ENCODE assay signal across 25 cellular contexts in genomic region chr10:30330512-30331168, GRCh38.
"Had no signal": no experiment of that assay in that cellular context is flagged by ENCODE, and none has a peak within 500 bp of the region (broad histone marks: within the 10 kb centered on the region; RNA-seq: fewer than 3 reads in every experiment).

No MANE protein-coding gene starts in this region.

- H3K27ac ChIP-seq: ascending aorta, cardiac muscle cell had no signal

- H3K4me1 ChIP-seq: ascending aorta had no signal

- H3K4me3 ChIP-seq: ascending aorta, cardiac muscle cell, MG63 had no signal

- DNase-seq: activated CD4-positive, alpha-beta T cell treated with anti-CD3 and anti-CD28 coated beads for 48 hours; activated CD4-positive, alpha-beta T cell treated with anti-CD3 and anti-CD28 coated beads, Interleukin-2, amount 50 U/mL, for 4 hours; activated CD4-positive, CD25-positive, alpha-beta regulatory T cell treated with anti-CD3 and anti-CD28 coated beads, Interleukin-2, amount 50 U/mL, for 72 hours; activated CD8-positive, alpha-beta memory T cell treated with anti-CD3 and anti-CD28 coated beads for 24 hours; activated effector memory CD4-positive, alpha-beta T cell treated with anti-CD3 and anti-CD28 coated beads, Interleukin-2, amount 50 U/mL, for 16 hours; activated naive CD4-positive, alpha-beta T cell treated with Interleukin-2 at 50 U/mL for 16 hours; activated naive CD8-positive, alpha-beta T cell treated with anti-CD3 and anti-CD28 coated beads, Interleukin-2, amount 50 U/mL, for 24 hours; activated T-cell treated with anti-CD3 and anti-CD28 coated beads, Interleukin-2, amount 50 U/mL, for 4 hours; amniotic stem cell; KG1; MG63; NCI-H1105; NCI-H1436; NCI-H187 treated with DMSO at 0.1 percent for 48 hours; NCI-H2081 treated with DMSO at 0.1 percent for 48 hours; NCI-H226; NCI-H526 treated with DMSO at 0.1 percent for 48 hours; NCI-H82; SIG-M5; T-helper 17 cell; T-helper 9 cell had no signal

- H3K9me3 ChIP-seq: ascending aorta, MG63 had no signal

- ATAC-seq: activated naive CD4-positive, alpha-beta T cell treated with anti-CD3 and anti-CD28 coated beads, Interleukin-2, amount 50 U/mL, for 72 hours; activated naive CD8-positive, alpha-beta T cell treated with anti-CD3 and anti-CD28 coated beads, Interleukin-2, amount 50 U/mL, for 24 hours; activated T-cell treated with anti-CD3 and anti-CD28 coated beads, Interleukin-2, amount 50 U/mL, for 4 hours; T-helper 17 cell; WTC11 had no signal

- H3K27me3 ChIP-seq: ascending aorta, cardiac muscle cell, MG63 had no signal
